ENCODE assay signal across 14 cellular contexts in the genomic region with DNA sequence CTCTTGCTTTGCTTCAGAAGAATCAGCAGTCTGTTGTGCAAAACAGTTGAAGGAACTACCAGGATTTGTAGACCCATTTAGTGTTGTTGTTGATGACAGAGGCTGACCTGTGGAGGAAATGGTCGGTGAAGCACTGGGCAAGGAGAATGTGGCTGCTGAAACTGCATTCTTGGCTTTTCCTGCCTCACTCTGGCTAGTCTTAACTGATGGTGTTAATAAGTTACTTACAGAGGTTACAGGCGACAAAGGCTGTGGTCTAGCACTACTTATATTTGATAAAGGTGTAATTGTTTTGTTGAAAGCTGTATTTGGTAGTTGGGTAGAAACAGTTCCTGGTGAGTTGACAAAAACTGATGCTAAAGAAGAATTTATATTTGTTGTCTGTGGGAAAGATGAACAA. TPM values are rescaled to one million over a fixed set of nuclear protein-coding genes. Genes with fewer than 3 reads are reported as not detected.
A peak's percentile ranks its signal among the peaks of the same experiment; 100 is the strongest.
DNase-seq lines count a peak whose midpoint lies in the region; ATAC-seq, FAIRE-seq and TF ChIP-seq lines count a peak whose summit lies in the region.
"Had no signal": no experiment of that assay in that cellular context is flagged by ENCODE, and none has a peak within 500 bp of the region (broad histone marks: within the 10 kb centered on the region; RNA-seq: fewer than 3 reads in every experiment).

No MANE protein-coding gene starts in this region.

- FAIRE-seq in HepG2 (lab: Jason Lieb, UNC): no peak

- H3K4me1 ChIP-seq in right lobe of liver: no peaks in the 10 kb centered on the region
- no peaks in the 10 kb centered on the region for H3K4me1 ChIP-seq in HepG2 (ENCODE audit: insufficient read depth, low read length)
- peaks cover 18% of the 10 kb centered on the region for H3K4me1 ChIP-seq in body of pancreas
- peaks cover 0 to 18% (median 8%) of the 10 kb centered on the region in 4 donors for H3K4me1 ChIP-seq in stomach

- peaks cover 0 to 26% (median 5%) of the 10 kb centered on the region in 4 donors for H3K36me3 ChIP-seq in right lobe of liver
- peaks cover 3 to 26% of the 10 kb centered on the region in 2 experiments; a peak in 3 of 5 replicates for H3K36me3 ChIP-seq in HepG2 (replicated peaks in 1 of 2; ENCODE audit: control insufficient read depth in 1 of 2, insufficient read depth in 2 of 2, low read length in 2 of 2)
- no peaks in the 10 kb centered on the region for H3K36me3 ChIP-seq in body of pancreas (replicated peaks in 1 of 2; ENCODE audit: insufficient read depth in 1 of 2, low read depth in 2 of 2)
- H3K36me3 ChIP-seq in stomach: peaks cover 14 to 63% (median 59%) of the 10 kb centered on the region in 4 donors

- no peaks in the 10 kb centered on the region for H3K27me3 ChIP-seq in right lobe of liver
- H3K27me3 ChIP-seq in HepG2 (ENCODE audit: control insufficient read depth in 1 of 2, insufficient read depth in 2 of 2, low read length in 2 of 2): no peaks in the 10 kb centered on the region
- H3K27me3 ChIP-seq in body of pancreas: no peaks in the 10 kb centered on the region
- no peaks in the 10 kb centered on the region for H3K27me3 ChIP-seq in stomach

- H3K27ac ChIP-seq in right lobe of liver (no peak overlapping the region), HepG2 (ENCODE audit: extremely low read length, insufficient read depth, low read length) (no peak overlapping the region), body of pancreas (peak overlapping the region in 2 of 4 donors; percentile 30 to 63), stomach (peak overlapping the region in 4 of 5 donors; percentile 10 to 60 (median 40))

- ATAC-seq in right lobe of liver (peak in 3 of 4 donors; percentile 34 to 46 (median 37)), HepG2 (no peak), HG02763 (IDR thresholded peaks at IDR 0.05; ENCODE audit: unreplicated experiment) (peak; percentile 31), body of pancreas (peak; percentile 66), HG03039 (IDR thresholded peaks at IDR 0.05; ENCODE audit: unreplicated experiment) (no peak)

- peaks cover 0 to 4% (median 0%) of the 10 kb centered on the region in 4 donors for H3K9me3 ChIP-seq in right lobe of liver
- no peaks in the 10 kb centered on the region for H3K9me3 ChIP-seq in HepG2 (ENCODE audit: low read length)
- H3K9me3 ChIP-seq in body of pancreas: no peaks in the 10 kb centered on the region
- no peaks in the 10 kb centered on the region for H3K9me3 ChIP-seq in stomach

- DNase-seq in right lobe of liver (no peak), HepG2 (ENCODE audit: low spot score) (no peak), body of pancreas (peak in 1 of 4 donors; percentile 11), stomach (no peak), DMS79 treated with DMSO at 0.1 percent for 48 hours (lab: John Stamatoyannopoulos, UW) (no peak), occipital lobe (lab: John Stamatoyannopoulos, UW) (no peak)
- DNase-seq: head of caudate nucleus, MM.1S, nephron progenitor cell, SIG-M5 had no signal

- no peak overlapping the region for H3K4me2 ChIP-seq in HepG2 (ENCODE audit: low read depth, low read length)

- no peak overlapping the region for H3K9ac ChIP-seq in HepG2 (ENCODE audit: insufficient read depth, low read depth, low read length)

- CTCF ChIA-PET in HepG2 (lab: Yijun Ruan, JAX; ENCODE audit: low intra/inter-chr PET ratio, low total read pairs): no interaction called here

- WGBS in right lobe of liver (ENCODE audit: insufficient coverage, low coverage, low lambda C conversion rate, missing lambda C conversion rate): 63% methylated on average over 2 of the region's 2 CpGs
- 82% methylated on average over 2 of the region's 2 CpGs for WGBS in HepG2 (ENCODE audit: low lambda C conversion rate)
- 30 to 36% methylated on average over 2 of the region's 2 CpGs for WGBS in body of pancreas, 2 donors
- 18 to 63% (median 44%) methylated on average over 2 of the region's 2 CpGs for WGBS in stomach, 5 donors

- TF ChIP-seq POLR2A in right lobe of liver (IDR thresholded peaks at IDR 0.05): no peak
- TF ChIP-seq POLR2A in HepG2 (IDR thresholded peaks at IDR 0.05; ENCODE audit: insufficient read depth in 1 of 2, low read depth in 2 of 2, low read length in 2 of 2): no peak
- TF ChIP-seq POLR2A in body of pancreas (IDR thresholded peaks at IDR 0.05): no peak
- TF ChIP-seq POLR2A in stomach (IDR thresholded peaks at IDR 0.05): no peak

- in situ Hi-C loops in HepG2 (cut with HindIII; ENCODE audit: extremely low pct_ligation_motif_present, low pct_unique_long_range_greater_than_20kb): no loop called here

- no TSS peak for BruUV-seq in HepG2 (replicated peaks; lab: Mats Ljungman, UMichigan)

- intact Hi-C loops in right lobe of liver (cut with DNase I) (no loop called here), HepG2 (cut with micrococcal nuclease; ENCODE audit: unreplicated experiment) (no loop called here), body of pancreas (cut with DNase I) (no loop called here), stomach (cut with DNase I; ENCODE audit: low total_unique reads) (no loop called here)

- POLR2A ChIA-PET in HepG2 (lab: Yijun Ruan, JAX): no interaction called here

- no peak for TF ChIP-seq RAD21 in HepG2 (CRISPR knock-in tag; IDR thresholded peaks at IDR 0.05)

- H3K79me2 ChIP-seq in HepG2 (ENCODE audit: insufficient read depth, low read length): no peaks in the 10 kb centered on the region

- TF ChIP-seq EP300 in HepG2 (IDR thresholded peaks at IDR 0.05; ENCODE audit: low read depth in 2 of 2, low read length in 2 of 2): no peak
- TF ChIP-seq EP300 in HepG2 (CRISPR knock-in tag; IDR thresholded peaks at IDR 0.05; ENCODE audit: borderline replicate concordance): no peak
- no peak for TF ChIP-seq EP300 in stomach (IDR thresholded peaks at IDR 0.05)

- TF ChIP-seq CTCF in right lobe of liver (IDR thresholded peaks at IDR 0.05): no peak
- TF ChIP-seq CTCF in HepG2 (CRISPR knock-in tag; IDR thresholded peaks at IDR 0.05): no peak
- no peak for TF ChIP-seq CTCF in body of pancreas (IDR thresholded peaks at IDR 0.05)
- TF ChIP-seq CTCF in stomach (IDR thresholded peaks at IDR 0.05): no peak

- H4K20me1 ChIP-seq in HepG2 (ENCODE audit: insufficient read depth, low read length): no peaks in the 10 kb centered on the region

- no peak overlapping the region for H2AFZ ChIP-seq in HepG2 (ENCODE audit: low read length)

- H3K4me3 ChIP-seq in right lobe of liver (no peak overlapping the region), HepG2 (replicated peaks in 1 of 3; ENCODE audit: insufficient read depth in 1 of 3, low read depth in 2 of 3, low read length in 3 of 3) (no peak overlapping the region), body of pancreas (no peak overlapping the region), stomach (peak overlapping the region in 1 of 4 donors; percentile 4)

TF ChIP-seq in HepG2, 621 proteins besides CTCF, POLR2A, EP300 and RAD21:
- no peak for TF ChIP-seq JUND (CRISPR knock-in tag; IDR thresholded peaks at IDR 0.05)
- TF ChIP-seq KLF9 (CRISPR knock-in tag; IDR thresholded peaks at IDR 0.05; ENCODE audit: low read depth): no peak
- TF ChIP-seq GPN1 (CRISPR knock-in tag; IDR thresholded peaks at IDR 0.05; ENCODE audit: borderline replicate concordance): no peak
- TF ChIP-seq RAD51 (IDR thresholded peaks at IDR 0.05; ENCODE audit: borderline replicate concordance): no peak
- TF ChIP-seq JUN (CRISPR knock-in tag; IDR thresholded peaks at IDR 0.05): no peak
- TF ChIP-seq, protein P1, sequence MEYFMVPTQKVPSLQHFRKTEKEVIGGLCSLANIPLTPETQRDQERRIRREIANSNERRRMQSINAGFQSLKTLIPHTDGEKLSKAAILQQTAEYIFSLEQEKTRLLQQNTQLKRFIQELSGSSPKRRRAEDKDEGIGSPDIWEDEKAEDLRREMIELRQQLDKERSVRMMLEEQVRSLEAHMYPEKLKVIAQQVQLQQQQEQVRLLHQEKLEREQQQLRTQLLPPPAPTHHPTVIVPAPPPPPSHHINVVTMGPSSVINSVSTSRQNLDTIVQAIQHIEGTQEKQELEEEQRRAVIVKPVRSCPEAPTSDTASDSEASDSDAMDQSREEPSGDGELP (IDR thresholded peaks at IDR 0.05; ENCODE audit: borderline replicate concordance, low read depth): no peak
- TF ChIP-seq ZNF367 (CRISPR knock-in tag; IDR thresholded peaks at IDR 0.05; ENCODE audit: borderline replicate concordance): no peak
- TF ChIP-seq YY1 (IDR thresholded peaks at IDR 0.05; ENCODE audit: insufficient read depth, insufficient replicate concordance, low read depth, low read length): no peak

RNA-seq across cellular contexts. Expression of gene MLANA, which starts 31.5 kb away (rescaled TPM):
- total RNA-seq in right lobe of liver (not detected), HepG2 (2016; rRNA removed; fragmentation: Illumina TruSeq; extraction: Trizol) (0.11 and 0.72 TPM in 2 replicates), body of pancreas (not detected), stomach (not detected), occipital lobe (not detected)
- 0.88 TPM in 1 of 2 replicates, not detected in the other for total RNA-seq in HepG2 (2016; cell fraction: cytosol; rRNA removed; fragmentation: Illumina TruSeq; extraction: Trizol; ENCODE audit: low read depth)
- total RNA-seq in HepG2 (2016; cell fraction: insoluble cytoplasmic fraction; rRNA removed; fragmentation: Illumina TruSeq; extraction: Trizol): 0.15 and 0.32 TPM in 2 replicates
- 0.43 and 0.72 TPM in 2 replicates for total RNA-seq in HepG2 (2016; cell fraction: membrane; rRNA removed; fragmentation: Illumina TruSeq; extraction: Trizol)
- total RNA-seq in HepG2 (2016; cell fraction: nucleus; rRNA removed; fragmentation: Illumina TruSeq; extraction: Trizol): not detected in 2 replicates
- polyA plus RNA-seq in HepG2 (2011; rRNA removed) (0.18 TPM in 1 of 2 replicates, not detected in the other), stomach (not detected)
- not detected in 2 replicates for polyA plus RNA-seq in HepG2 (2011; cell fraction: cytosol; rRNA removed)
- polyA plus RNA-seq in HepG2 (2011; cell fraction: nucleus; rRNA removed): not detected in 2 replicates
- 0.23 and 0.43 TPM in 2 replicates for polyA plus RNA-seq in HepG2 (2012)
- polyA plus RNA-seq in HepG2 (2016; cell fraction: cytosol; fragmentation: Illumina TruSeq; extraction: Trizol; ENCODE audit: low read depth): 0.75 and 0.91 TPM in 2 replicates
- 0.23 and 0.33 TPM in 2 replicates for polyA plus RNA-seq in HepG2 (2016; cell fraction: insoluble cytoplasmic fraction; fragmentation: Illumina TruSeq; extraction: Trizol; ENCODE audit: low read depth)
- 0.70 and 1.0 TPM in 2 replicates for polyA plus RNA-seq in HepG2 (2016; cell fraction: membrane; fragmentation: Illumina TruSeq; extraction: Trizol; ENCODE audit: low read depth)
- polyA plus RNA-seq in HepG2 (2016; cell fraction: nucleus; fragmentation: Illumina TruSeq; extraction: Trizol; ENCODE audit: insufficient read depth, low read depth): not detected in 2 replicates
- polyA minus RNA-seq in HepG2 (2011; rRNA and poly(A)+ RNA removed; ENCODE audit: low replicate concordance): 0.10 TPM in 1 of 2 replicates, not detected in the other
- polyA minus RNA-seq in HepG2 (2011; cell fraction: cytosol; rRNA and poly(A)+ RNA removed): not detected in 2 replicates
- polyA minus RNA-seq in HepG2 (2011; cell fraction: nucleus; rRNA and poly(A)+ RNA removed): not detected in 2 replicates
- total RNA-seq: chondrocyte, HT-29 had no signal

Comparison
In these comparisons a context has a peak if more than half of its experiments do, and no peak if none do; other contexts are left out.
1. ATAC-seq: peak in right lobe of liver (3 of 4), HG02763 (single experiment) and body of pancreas (single experiment); none in HepG2 (single experiment) and HG03039 (single experiment).
2. H3K27ac ChIP-seq: peak in stomach (4 of 5); none in right lobe of liver (0 of 3) and HepG2 (single experiment).